ENCODE assay signal across 9 cellular contexts in genomic region chr2:215434447-215435260, GRCh38. TPM values are rescaled to one million over a fixed set of nuclear protein-coding genes. Genes with fewer than 3 reads are reported as not detected.
DNase-seq lines count a peak whose midpoint lies in the region; ATAC-seq and TF ChIP-seq lines count a peak whose summit lies in the region.
"Had no signal": no experiment of that assay in that cellular context is flagged by ENCODE, and none has a peak within 500 bp of the region (broad histone marks: within the 10 kb centered on the region; RNA-seq: fewer than 3 reads in every experiment).

No MANE protein-coding gene starts in this region.

- H3K9me3 Mint-ChIP-seq in activated T-cell treated with anti-CD3 and anti-CD28 coated beads, Interleukin-2, amount 50 U/mL, for 72 hours: no peaks in the 10 kb centered on the region

- peaks cover 88% of the 10 kb centered on the region for H3K27me3 Mint-ChIP-seq in activated T-cell treated with anti-CD3 and anti-CD28 coated beads, Interleukin-2, amount 50 U/mL, for 72 hours (ENCODE audit: low read depth)

- H3K9ac ChIP-seq in liver (ENCODE audit: low read depth in 1 of 2, low read length in 2 of 2): peak overlapping the region; percentile 91 to 95

- no peaks in the 10 kb centered on the region for H3K36me3 Mint-ChIP-seq in activated T-cell treated with anti-CD3 and anti-CD28 coated beads, Interleukin-2, amount 50 U/mL, for 72 hours (ENCODE audit: insufficient read depth in 2 of 2)

- peaks cover 16% of the 10 kb centered on the region for H3K4me1 Mint-ChIP-seq in activated T-cell treated with anti-CD3 and anti-CD28 coated beads, Interleukin-2, amount 50 U/mL, for 72 hours (ENCODE audit: low read depth)

- 28% methylated on average over 10 of the region's 10 CpGs for WGBS in liver
- 44 to 56% methylated on average over 6 to 10 of the region's 10 CpGs for WGBS in transverse colon (ENCODE audit: low coverage in 1 of 2), 2 donors

- no peak for DNase-seq in activated T-cell treated with anti-CD3 and anti-CD28 coated beads, Interleukin-2, amount 50 U/mL, for 72 hours
- no peak for DNase-seq in activated T-cell treated with anti-CD3 and anti-CD28 coated beads for 4 hours
- DNase-seq in astrocyte of the spinal cord (ENCODE audit: low read depth, low spot score): peak; percentile 38
- no peak for DNase-seq in transverse colon
- DNase-seq in stimulated activated naive CD4-positive, alpha-beta T cell treated with Interleukin-2 at 50 U/mL for 16 hours (lab: John Stamatoyannopoulos, UW): no peak
- no peak for DNase-seq in stimulated activated CD4-positive, alpha-beta T cell treated with anti-CD3 and anti-CD28 coated beads, Interleukin-4, amount 100 ng/mL, for 24 hours
- no peak for DNase-seq in NCI-H774 (lab: John Stamatoyannopoulos, UW)
- DNase-seq: NCI-H187 had no signal

- peak overlapping the region; percentile 89 to 94 for H3K27ac ChIP-seq in liver (ENCODE audit: low read depth in 1 of 2, low read length in 2 of 2)
- peak overlapping the region; percentile 86 to 94 (median 88) for H3K27ac ChIP-seq in transverse colon

- H3K9me3 ChIP-seq in liver (ENCODE audit: control insufficient read depth in 4 of 4, low read length in 3 of 4) (no peaks in the 10 kb centered on the region), transverse colon (no peaks in the 10 kb centered on the region)

- no peak overlapping the region for H3K27ac Mint-ChIP-seq in activated T-cell treated with anti-CD3 and anti-CD28 coated beads, Interleukin-2, amount 50 U/mL, for 72 hours

- intact Hi-C loops in transverse colon (cut with DNase I; ENCODE audit: low total_unique reads): loop anchor here (5.0 to 10.0 kb wide), 2 partner anchors 190 to 483 kb away; no protein-coding TSS in a partner anchor

- peak overlapping the region; percentile 70 to 78 for H3K4me3 Mint-ChIP-seq in activated T-cell treated with anti-CD3 and anti-CD28 coated beads, Interleukin-2, amount 50 U/mL, for 72 hours

- peaks cover 4 to 35% (median 15%) of the 10 kb centered on the region in 4 donors for H3K4me1 ChIP-seq in liver (ENCODE audit: control insufficient read depth in 4 of 4, insufficient read depth in 4 of 4, low read length in 3 of 4)
- peaks cover 0 to 25% (median 10%) of the 10 kb centered on the region in 4 donors for H3K4me1 ChIP-seq in transverse colon

- no peak for TF ChIP-seq POLR2A in transverse colon (IDR thresholded peaks at IDR 0.05)

- TF ChIP-seq EP300 in transverse colon (IDR thresholded peaks at IDR 0.05; ENCODE audit: low read depth): no peak

- H3K27me3 ChIP-seq in liver (ENCODE audit: control insufficient read depth in 4 of 4, insufficient read depth in 4 of 4, low read length in 3 of 4) (no peaks in the 10 kb centered on the region), transverse colon (peaks cover 53% of the 10 kb centered on the region)

- in situ Hi-C loops in astrocyte of the spinal cord (cut with HindIII; ENCODE audit: low sequenced_read_pairs) (no loop called here), transverse colon (cut with MboI; ENCODE audit: low pct_ligation_motif_present in 1 of 4, low pct_unique_long_range_greater_than_20kb in 1 of 4, low sequenced_read_pairs in 3 of 4) (no loop called here)

- no peak for ATAC-seq in activated T-cell treated with anti-CD3 and anti-CD28 coated beads, Interleukin-2, amount 50 U/mL, for 72 hours (replicated peaks in 1 of 2)

- H3K36me3 ChIP-seq in liver (ENCODE audit: control insufficient read depth in 4 of 4, insufficient read depth in 3 of 4, low read depth in 1 of 4, low read length in 3 of 4) (peaks cover 0 to 39% (median 23%) of the 10 kb centered on the region in 4 donors), transverse colon (no peaks in the 10 kb centered on the region)

- no peak for TF ChIP-seq CTCF in astrocyte of the spinal cord (IDR thresholded peaks at IDR 0.05; ENCODE audit: low read depth, low read length)
- no peak for TF ChIP-seq CTCF in liver (IDR thresholded peaks at IDR 0.05; ENCODE audit: low read depth, low read length, missing input control)
- no peak for TF ChIP-seq CTCF in transverse colon (IDR thresholded peaks at IDR 0.05)

- no peak for TF ChIP-seq RAD21 in liver (IDR thresholded peaks at IDR 0.05)

- H3K4me3 ChIP-seq in astrocyte of the spinal cord (ENCODE audit: low read depth, low read length) (peak overlapping the region; percentile 95), liver (ENCODE audit: low read depth in 1 of 3, low read length in 3 of 3) (peak overlapping the region; percentile 90 to 97 (median 92)), transverse colon (peak overlapping the region; percentile 47 to 68 (median 58))

TF ChIP-seq in liver, 16 proteins besides CTCF, POLR2A, EP300 and RAD21:
- no peak for TF ChIP-seq HNF4G (IDR thresholded peaks at IDR 0.05)
- peak; percentile 34 for TF ChIP-seq FOXA2 (IDR thresholded peaks at IDR 0.05)
- peak; percentile 41 for TF ChIP-seq YY1 (IDR thresholded peaks at IDR 0.05)

RNA-seq across cellular contexts. Expression of gene FN1, which starts 1.2 kb away (rescaled TPM):
- total RNA-seq in activated T-cell treated with anti-CD3 and anti-CD28 coated beads, Interleukin-2, amount 50 U/mL, for 72 hours: 1 to 10 TPM in 1 of 2 donors, under 1 TPM in 1; 0.60 to 1.2 TPM
- total RNA-seq in liver (1,000 to 10,000 TPM in 1 of 2 donors, 100 to 1,000 TPM in 1; 859 to 1,402 TPM), transverse colon (100 to 1,000 TPM; 169 to 686 (median 215) TPM)
- polyA plus RNA-seq in liver: 100 to 1,000 TPM; 545 to 815 TPM

Comparison
In these comparisons a context has a peak if more than half of its experiments do, and no peak if none do; other contexts are left out.
1. RNA of gene FN1, which starts 1.2 kb away (total RNA-seq): 859 to 1,402 TPM in liver and 169 to 686 TPM in transverse colon; 0.60 to 1.2 TPM in activated T-cell treated with anti-CD3 and anti-CD28 coated beads, Interleukin-2, amount 50 U/mL, for 72 hours; every median in the first group is over 10 times any median in the second.
2. Peak in every context shown above with its lines, with median percentiles within 50 percentile points of each other: H3K4me3 ChIP-seq.